Comparison of ENCODE assay signal across 1 cellular context in the genomic region with DNA sequence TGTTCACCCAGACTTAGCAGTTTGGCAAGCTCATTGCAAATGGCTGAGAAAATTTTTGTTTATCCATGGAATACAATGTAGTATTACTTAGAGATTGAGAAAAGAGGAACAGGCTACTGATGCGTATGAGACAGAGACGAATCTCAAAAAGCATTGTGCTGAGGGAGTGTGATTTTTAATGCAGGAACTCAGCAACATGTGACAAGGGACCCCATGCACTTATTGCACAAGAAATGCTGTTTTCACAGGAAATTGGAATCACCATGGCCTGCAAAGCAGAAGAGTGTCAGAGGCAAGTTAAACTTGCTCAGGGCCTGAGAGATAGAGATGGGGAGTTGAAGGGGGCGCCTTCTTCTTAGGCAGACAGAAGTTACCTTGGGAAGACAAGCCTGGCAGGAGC.
TF ChIP-seq lines count a peak whose summit lies in the region.

No MANE protein-coding gene starts in this region.

TF ChIP-seq in GM23338, 12 proteins besides CTCF, POLR2A, EP300 and RAD21 (continued from another document):
- TF ChIP-seq, protein P1, sequence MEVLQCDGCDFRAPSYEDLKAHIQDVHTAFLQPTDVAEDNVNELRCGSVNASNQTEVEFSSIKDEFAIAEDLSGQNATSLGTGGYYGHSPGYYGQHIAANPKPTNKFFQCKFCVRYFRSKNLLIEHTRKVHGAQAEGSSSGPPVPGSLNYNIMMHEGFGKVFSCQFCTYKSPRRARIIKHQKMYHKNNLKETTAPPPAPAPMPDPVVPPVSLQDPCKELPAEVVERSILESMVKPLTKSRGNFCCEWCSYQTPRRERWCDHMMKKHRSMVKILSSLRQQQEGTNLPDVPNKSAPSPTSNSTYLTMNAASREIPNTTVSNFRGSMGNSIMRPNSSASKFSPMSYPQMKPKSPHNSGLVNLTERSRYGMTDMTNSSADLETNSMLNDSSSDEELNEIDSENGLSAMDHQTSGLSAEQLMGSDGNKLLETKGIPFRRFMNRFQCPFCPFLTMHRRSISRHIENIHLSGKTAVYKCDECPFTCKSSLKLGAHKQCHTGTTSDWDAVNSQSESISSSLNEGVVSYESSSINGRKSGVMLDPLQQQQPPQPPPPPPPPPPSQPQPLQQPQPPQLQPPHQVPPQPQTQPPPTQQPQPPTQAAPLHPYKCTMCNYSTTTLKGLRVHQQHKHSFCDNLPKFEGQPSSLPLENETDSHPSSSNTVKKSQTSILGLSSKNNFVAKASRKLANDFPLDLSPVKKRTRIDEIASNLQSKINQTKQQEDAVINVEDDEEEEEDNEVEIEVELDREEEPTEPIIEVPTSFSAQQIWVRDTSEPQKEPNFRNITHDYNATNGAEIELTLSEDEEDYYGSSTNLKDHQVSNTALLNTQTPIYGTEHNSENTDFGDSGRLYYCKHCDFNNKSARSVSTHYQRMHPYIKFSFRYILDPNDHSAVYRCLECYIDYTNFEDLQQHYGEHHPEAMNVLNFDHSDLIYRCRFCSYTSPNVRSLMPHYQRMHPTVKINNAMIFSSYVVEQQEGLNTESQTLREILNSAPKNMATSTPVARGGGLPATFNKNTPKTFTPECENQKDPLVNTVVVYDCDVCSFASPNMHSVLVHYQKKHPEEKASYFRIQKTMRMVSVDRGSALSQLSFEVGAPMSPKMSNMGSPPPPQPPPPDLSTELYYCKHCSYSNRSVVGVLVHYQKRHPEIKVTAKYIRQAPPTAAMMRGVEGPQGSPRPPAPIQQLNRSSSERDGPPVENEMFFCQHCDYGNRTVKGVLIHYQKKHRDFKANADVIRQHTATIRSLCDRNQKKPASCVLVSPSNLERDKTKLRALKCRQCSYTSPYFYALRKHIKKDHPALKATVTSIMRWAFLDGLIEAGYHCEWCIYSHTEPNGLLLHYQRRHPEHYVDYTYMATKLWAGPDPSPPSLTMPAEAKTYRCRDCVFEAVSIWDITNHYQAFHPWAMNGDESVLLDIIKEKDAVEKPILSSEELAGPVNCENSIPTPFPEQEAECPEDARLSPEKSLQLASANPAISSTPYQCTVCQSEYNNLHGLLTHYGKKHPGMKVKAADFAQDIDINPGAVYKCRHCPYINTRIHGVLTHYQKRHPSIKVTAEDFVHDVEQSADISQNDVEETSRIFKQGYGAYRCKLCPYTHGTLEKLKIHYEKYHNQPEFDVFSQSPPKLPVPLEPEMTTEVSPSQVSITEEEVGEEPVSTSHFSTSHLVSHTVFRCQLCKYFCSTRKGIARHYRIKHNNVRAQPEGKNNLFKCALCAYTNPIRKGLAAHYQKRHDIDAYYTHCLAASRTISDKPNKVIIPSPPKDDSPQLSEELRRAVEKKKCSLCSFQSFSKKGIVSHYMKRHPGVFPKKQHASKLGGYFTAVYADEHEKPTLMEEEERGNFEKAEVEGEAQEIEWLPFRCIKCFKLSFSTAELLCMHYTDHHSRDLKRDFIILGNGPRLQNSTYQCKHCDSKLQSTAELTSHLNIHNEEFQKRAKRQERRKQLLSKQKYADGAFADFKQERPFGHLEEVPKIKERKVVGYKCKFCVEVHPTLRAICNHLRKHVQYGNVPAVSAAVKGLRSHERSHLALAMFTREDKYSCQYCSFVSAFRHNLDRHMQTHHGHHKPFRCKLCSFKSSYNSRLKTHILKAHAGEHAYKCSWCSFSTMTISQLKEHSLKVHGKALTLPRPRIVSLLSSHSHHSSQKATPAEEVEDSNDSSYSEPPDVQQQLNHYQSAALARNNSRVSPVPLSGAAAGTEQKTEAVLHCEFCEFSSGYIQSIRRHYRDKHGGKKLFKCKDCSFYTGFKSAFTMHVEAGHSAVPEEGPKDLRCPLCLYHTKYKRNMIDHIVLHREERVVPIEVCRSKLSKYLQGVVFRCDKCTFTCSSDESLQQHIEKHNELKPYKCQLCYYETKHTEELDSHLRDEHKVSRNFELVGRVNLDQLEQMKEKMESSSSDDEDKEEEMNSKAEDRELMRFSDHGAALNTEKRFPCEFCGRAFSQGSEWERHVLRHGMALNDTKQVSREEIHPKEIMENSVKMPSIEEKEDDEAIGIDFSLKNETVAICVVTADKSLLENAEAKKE (CRISPR knock-in tag; IDR thresholded peaks at IDR 0.05): no peak
- TF ChIP-seq EZH2 (IDR thresholded peaks at IDR 0.05; ENCODE audit: low read depth, unreplicated experiment) (no peak), POLR2AphosphoS5 (IDR thresholded peaks at IDR 0.05; ENCODE audit: low read depth) (no peak)
